19 cellular contexts compared by ENCODE assay signal in the genomic region with DNA sequence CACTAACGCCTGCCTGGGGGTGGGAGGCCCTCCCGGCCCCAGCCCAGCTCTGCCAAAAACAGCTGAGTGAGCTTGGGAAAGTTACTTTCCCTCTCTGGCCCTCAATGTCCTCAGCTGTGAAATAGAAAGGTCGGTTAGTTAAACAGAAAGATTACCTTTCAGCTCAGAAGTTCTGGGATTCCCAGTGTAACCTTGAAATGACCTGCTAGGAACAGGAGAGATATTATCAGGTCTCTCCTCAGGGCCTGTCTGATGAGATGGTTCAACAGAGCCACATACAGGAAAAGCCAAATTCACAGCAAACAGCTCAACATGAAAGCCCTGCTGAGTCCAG.
DNase-seq lines count a peak whose midpoint lies in the region; ATAC-seq and TF ChIP-seq lines count a peak whose summit lies in the region.
"Had no signal": no experiment of that assay in that cellular context is flagged by ENCODE, and none has a peak within 500 bp of the region (broad histone marks: within the 10 kb centered on the region; RNA-seq: fewer than 3 reads in every experiment).

No MANE protein-coding gene starts in this region.

- H3K4me1 ChIP-seq in HAP-1 (peaks cover 31% of the 10 kb centered on the region), body of pancreas (peaks cover 19% of the 10 kb centered on the region), mesenchymal stem cell (ENCODE audit: control insufficient read depth, insufficient read depth, low read depth, low read length) (no peaks in the 10 kb centered on the region), thoracic aorta (ENCODE audit: control insufficient read depth in 1 of 2, low read depth in 2 of 2) (peaks cover 24 to 29% of the 10 kb centered on the region in 2 donors)
- no peaks in the 10 kb centered on the region for H3K4me1 ChIP-seq in effector memory CD4-positive, alpha-beta T cell (ENCODE audit: control insufficient read depth, insufficient read depth, low read length, poor library complexity, severe bottlenecking)

- H3K79me1 ChIP-seq in mesenchymal stem cell (replicated peaks; ENCODE audit: low read length, poor library complexity, severe bottlenecking) = no peaks in the 10 kb centered on the region

- H3K4me1 Mint-ChIP-seq in glutamatergic neuron (ENCODE audit: low read depth, unreplicated experiment) = peaks cover 2% of the 10 kb centered on the region

- H3K4me3 ChIP-seq in HAP-1 = peak overlapping the region; percentile 3; the same call in 1 of the 2 replicates
- H3K4me3 ChIP-seq in body of pancreas = no peak overlapping the region
- H3K4me3 ChIP-seq in mesenchymal stem cell (ENCODE audit: insufficient read depth in 1 of 2, low read depth in 1 of 2, low read length in 2 of 2) = no peak overlapping the region
- no peak overlapping the region for H3K4me3 ChIP-seq in thoracic aorta
- H3K4me3 ChIP-seq in effector memory CD4-positive, alpha-beta T cell (ENCODE audit: insufficient read depth, low read depth, low read length, poor library complexity, severe bottlenecking) = no peak overlapping the region

- in situ Hi-C loops in HAP-1 (cut with MboI; ENCODE audit: low sequenced_read_pairs) = no loop called here

- H2BK5ac ChIP-seq in mesenchymal stem cell (ENCODE audit: low read depth, low read length, poor library complexity, severe bottlenecking) = no peak overlapping the region

- H2BK15ac ChIP-seq in mesenchymal stem cell (ENCODE audit: low read depth, poor library complexity, severe bottlenecking) = no peak overlapping the region

- H3K27me3 Mint-ChIP-seq in glutamatergic neuron (ENCODE audit: unreplicated experiment) = peaks cover 4% of the 10 kb centered on the region
- H3K27me3 Mint-ChIP-seq: activated CD4-positive, alpha-beta memory T cell treated with anti-CD3 and anti-CD28 coated beads, Interleukin-2, amount 10 ng/mL, durations not matched to agents 7 days and 5 days; B cell had no signal

- peak overlapping the region; percentile 11 for H4K91ac ChIP-seq in mesenchymal stem cell (ENCODE audit: low read length)

- TF ChIP-seq CTCF in body of pancreas (IDR thresholded peaks at IDR 0.05) (no peak), thoracic aorta (IDR thresholded peaks at IDR 0.05) (no peak), glutamatergic neuron (IDR thresholded peaks at IDR 0.05; ENCODE audit: partially characterized antibody, unreplicated experiment) (no peak)

- no peak for TF ChIP-seq POLR2A in body of pancreas (IDR thresholded peaks at IDR 0.05)

- no peak overlapping the region for H2AK5ac ChIP-seq in mesenchymal stem cell (ENCODE audit: low read length, severe bottlenecking)

- H3K4me3 Mint-ChIP-seq in glutamatergic neuron (ENCODE audit: unreplicated experiment) = no peak overlapping the region
- H3K4me3 Mint-ChIP-seq: activated CD4-positive, alpha-beta memory T cell treated with anti-CD3 and anti-CD28 coated beads, Interleukin-2, amount 10 ng/mL, durations not matched to agents 7 days and 5 days; B cell had no signal

- peak overlapping the region; percentile 69 to 80 for H3K4ac ChIP-seq in mesenchymal stem cell (ENCODE audit: low read depth in 1 of 2, low read length in 2 of 2)

- no peaks in the 10 kb centered on the region for H3K9me3 ChIP-seq in HAP-1
- no peaks in the 10 kb centered on the region for H3K9me3 ChIP-seq in body of pancreas
- H3K9me3 ChIP-seq in mesenchymal stem cell (ENCODE audit: control insufficient read depth, low read length) = no peaks in the 10 kb centered on the region
- no peaks in the 10 kb centered on the region for H3K9me3 ChIP-seq in thoracic aorta
- no peaks in the 10 kb centered on the region for H3K9me3 ChIP-seq in effector memory CD4-positive, alpha-beta T cell (ENCODE audit: control insufficient read depth, low read length)

- H3K23ac ChIP-seq in mesenchymal stem cell (ENCODE audit: low read length in 2 of 2) = no peak overlapping the region

- no peak overlapping the region for H3K14ac ChIP-seq in mesenchymal stem cell (ENCODE audit: low read length in 2 of 2)

- H3K9ac ChIP-seq in mesenchymal stem cell (ENCODE audit: low read length) = no peak overlapping the region

- H3K36me3 Mint-ChIP-seq in glutamatergic neuron (ENCODE audit: unreplicated experiment) = no peaks in the 10 kb centered on the region

- peak overlapping the region in 1 of 2 experiments; percentile 37 for H2BK12ac ChIP-seq in mesenchymal stem cell (ENCODE audit: low read length in 2 of 2)

- no peaks in the 10 kb centered on the region for H3K27me3 ChIP-seq in HAP-1 (ENCODE audit: low read depth)
- H3K27me3 ChIP-seq in body of pancreas = no peaks in the 10 kb centered on the region
- H3K27me3 ChIP-seq in mesenchymal stem cell (ENCODE audit: control insufficient read depth in 1 of 2, insufficient read depth in 1 of 2, low read length in 2 of 2) = peaks cover 0 to 3% of the 10 kb centered on the region in 2 experiments
- H3K27me3 ChIP-seq in thoracic aorta (replicated peaks; ENCODE audit: insufficient read depth) = no peaks in the 10 kb centered on the region
- H3K27me3 ChIP-seq in effector memory CD4-positive, alpha-beta T cell (replicated peaks; ENCODE audit: control insufficient read depth, insufficient read depth, low read length, poor library complexity, severe bottlenecking) = no peaks in the 10 kb centered on the region

- ATAC-seq in body of pancreas (no peak), thoracic aorta (ENCODE audit: insufficient number of reproducible peaks, low FRiP score, low read depth) (no peak)

- no peak overlapping the region for H3K27ac Mint-ChIP-seq in glutamatergic neuron (ENCODE audit: unreplicated experiment)
- H3K27ac Mint-ChIP-seq: activated CD4-positive, alpha-beta memory T cell treated with anti-CD3 and anti-CD28 coated beads, Interleukin-2, amount 10 ng/mL, durations not matched to agents 7 days and 5 days had no signal

- peak overlapping the region; percentile 16 for H4K8ac ChIP-seq in mesenchymal stem cell (ENCODE audit: low read length)

- no peaks in the 10 kb centered on the region for H3K36me3 ChIP-seq in HAP-1 (replicated peaks)
- H3K36me3 ChIP-seq in body of pancreas (replicated peaks in 1 of 2; ENCODE audit: insufficient read depth in 1 of 2, low read depth in 2 of 2) = no peaks in the 10 kb centered on the region
- no peaks in the 10 kb centered on the region for H3K36me3 ChIP-seq in mesenchymal stem cell (ENCODE audit: control insufficient read depth in 1 of 2, insufficient read depth in 2 of 2, low read depth in 1 of 2, low read length in 2 of 2)
- no peaks in the 10 kb centered on the region for H3K36me3 ChIP-seq in thoracic aorta
- no peaks in the 10 kb centered on the region for H3K36me3 ChIP-seq in effector memory CD4-positive, alpha-beta T cell (ENCODE audit: control insufficient read depth, insufficient read depth, low read length)

- no peak overlapping the region for H2AFZ ChIP-seq in mesenchymal stem cell (ENCODE audit: low read depth, low read length)

- DNase-seq in HAP-1 (ENCODE audit: low spot score in 2 of 2) (no peak), body of pancreas (no peak), mesenchymal stem cell (no peak), thoracic aorta (ENCODE audit: low spot score) (no peak), glutamatergic neuron (no peak), occipital lobe (lab: John Stamatoyannopoulos, UW) (no peak)
- no peak for DNase-seq in effector memory CD4-positive, alpha-beta T cell
- DNase-seq: activated CD4-positive, alpha-beta memory T cell treated with anti-CD3 and anti-CD28 coated beads, Interleukin-2, amount 10 ng/mL, durations not matched to agents 7 days and 5 days; activated CD4-positive, CD25-positive, alpha-beta regulatory T cell; activated gamma-delta T cell treated with Interleukin-2 at 50 U/mL for 16 hours; activated T-cell treated with anti-CD3 and anti-CD28 coated beads for 4 hours; caudate nucleus; Kasumi-1; NCI-H1092 treated with DMSO at 0.1 percent for 48 hours; NCI-H2081; NCI-H446 treated with DMSO at 0.1 percent for 48 hours; nucleus accumbens; T1000 had no signal

- H2BK120ac ChIP-seq in mesenchymal stem cell (ENCODE audit: low read depth, low read length) = peak overlapping the region; percentile 55

- H3K9me3 Mint-ChIP-seq in glutamatergic neuron (ENCODE audit: unreplicated experiment) = peaks cover 5% of the 10 kb centered on the region
- H3K9me3 Mint-ChIP-seq: activated CD4-positive, alpha-beta memory T cell treated with anti-CD3 and anti-CD28 coated beads, Interleukin-2, amount 10 ng/mL, durations not matched to agents 7 days and 5 days had no signal

- WGBS in body of pancreas, 2 donors = 49 to 61% methylated on average over 3 of the region's 3 CpGs
- WGBS in mesenchymal stem cell = 35% methylated on average over 2 of the region's 3 CpGs

- peak overlapping the region; percentile 77 to 80 for H3K18ac ChIP-seq in mesenchymal stem cell (ENCODE audit: low read depth in 1 of 2, low read length in 2 of 2)

- intact Hi-C loops in body of pancreas (cut with DNase I) = no loop called here

- H3K4me2 ChIP-seq in mesenchymal stem cell (ENCODE audit: low read length, poor library complexity, severe bottlenecking) = no peak overlapping the region

- peak overlapping the region in 3 of 4 donors; percentile 4 to 45 (median 6) for H3K27ac ChIP-seq in body of pancreas
- no peak overlapping the region for H3K27ac ChIP-seq in mesenchymal stem cell (ENCODE audit: low read length, poor library complexity, severe bottlenecking)
- H3K27ac ChIP-seq in thoracic aorta = peak overlapping the region; percentile 26 to 62
- H3K27ac ChIP-seq in effector memory CD4-positive, alpha-beta T cell (ENCODE audit: insufficient read depth, low read length, poor library complexity, severe bottlenecking) = no peak overlapping the region

Comparison
In these comparisons a context has a peak if more than half of its experiments do, and no peak if none do; other contexts are left out.
1. H3K27ac ChIP-seq: peak in body of pancreas (3 of 4) and thoracic aorta (2 of 2); none in mesenchymal stem cell (single experiment) and effector memory CD4-positive, alpha-beta T cell (single experiment).